Comparison of ENCODE assay signal across 8 cellular contexts in the genomic region with DNA sequence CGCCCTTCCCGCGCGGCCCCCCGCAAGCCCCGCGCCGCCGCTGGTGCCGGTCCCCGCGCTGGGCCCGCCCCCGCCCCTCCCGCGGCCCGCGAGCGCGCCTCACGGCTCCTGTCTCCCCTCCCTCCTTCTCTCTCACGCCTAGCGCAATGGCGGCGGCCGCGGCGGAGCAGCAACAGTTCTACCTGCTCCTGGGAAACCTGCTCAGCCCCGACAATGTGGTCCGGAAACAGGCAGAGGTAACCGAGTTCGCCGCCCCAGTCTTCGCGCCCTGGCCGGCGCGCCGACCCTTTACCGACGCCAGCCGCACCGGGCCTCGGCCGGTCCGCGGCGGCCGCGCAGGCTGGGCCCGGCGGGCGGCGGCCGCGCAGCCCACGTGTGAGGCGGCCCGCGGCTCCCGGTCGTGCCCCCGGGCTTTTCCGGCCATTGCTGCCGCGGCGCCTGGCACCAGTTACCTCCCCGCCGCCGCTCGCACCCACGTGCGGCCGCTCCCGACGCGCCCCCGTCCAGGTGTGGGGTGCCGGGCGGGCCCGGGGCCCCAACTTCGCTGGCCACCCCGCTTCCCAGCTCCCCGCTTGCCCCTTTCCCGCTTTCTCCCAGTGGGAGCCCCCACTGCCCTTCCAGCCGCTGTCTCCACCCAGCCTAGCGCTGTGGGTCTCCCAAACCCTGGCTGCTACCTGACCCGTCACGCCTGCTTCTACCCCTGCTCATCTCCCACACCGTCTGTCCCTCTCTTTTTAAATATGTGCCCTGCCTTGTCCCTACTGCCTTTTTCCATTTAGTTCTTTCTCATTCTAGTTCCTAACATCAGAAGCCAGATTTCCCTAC. TPM values are rescaled to one million over a fixed set of nuclear protein-coding genes. Genes with fewer than 3 reads are reported as not detected.
DNase-seq lines count a peak whose midpoint lies in the region; ATAC-seq and TF ChIP-seq lines count a peak whose summit lies in the region.

No MANE protein-coding gene starts in this region.

- H4K20me1 ChIP-seq in osteoblast (ENCODE audit: insufficient read depth, low read length), result no peaks in the 10 kb centered on the region

- peak overlapping the region; percentile 97 to 98 for H3K4me3 Mint-ChIP-seq in activated T-cell treated with anti-CD3 and anti-CD28 coated beads, Interleukin-2, amount 50 U/mL, for 72 hours

- H3K4me3 ChIP-seq in H7 (ENCODE audit: insufficient read depth, low read depth, low read length) (peak overlapping the region; percentile 89), osteoblast (ENCODE audit: insufficient read depth, low read length) (peak overlapping the region; percentile 93)

- H3K4me1 Mint-ChIP-seq in activated T-cell treated with anti-CD3 and anti-CD28 coated beads, Interleukin-2, amount 50 U/mL, for 72 hours (ENCODE audit: low read depth), result peaks cover 41% of the 10 kb centered on the region

- H3K36me3 Mint-ChIP-seq in activated T-cell treated with anti-CD3 and anti-CD28 coated beads, Interleukin-2, amount 50 U/mL, for 72 hours (ENCODE audit: insufficient read depth in 2 of 2), result peaks cover 5% of the 10 kb centered on the region in 2 donors

- peak; percentile 24 to 41 for ATAC-seq in activated T-cell treated with anti-CD3 and anti-CD28 coated beads, Interleukin-2, amount 50 U/mL, for 72 hours (replicated peaks in 1 of 2)

- H3K27me3 ChIP-seq in H7 (ENCODE audit: control insufficient read depth, insufficient read depth, low read length) (no peaks in the 10 kb centered on the region), osteoblast (ENCODE audit: insufficient read depth, low read length) (no peaks in the 10 kb centered on the region)

- H3K36me3 ChIP-seq in H7 (replicated peaks; ENCODE audit: control insufficient read depth, insufficient read depth, low read length) (no peaks in the 10 kb centered on the region), osteoblast (ENCODE audit: insufficient read depth, low read length) (no peaks in the 10 kb centered on the region)

- peak overlapping the region; percentile 79 for H2AFZ ChIP-seq in osteoblast (ENCODE audit: low read length)

- H3K4me2 ChIP-seq in osteoblast (ENCODE audit: insufficient read depth, low read length), result peak overlapping the region; percentile 89

- peak; percentile 1 for DNase-seq in activated CD4-positive, alpha-beta T cell treated with anti-CD3 and anti-CD28 coated beads for 24 hours (ENCODE audit: low read depth in 2 of 2)
- no peak for DNase-seq in activated CD4-positive, alpha-beta T cell treated with anti-CD3 and anti-CD28 coated beads, Interleukin-2, amount 50 U/mL, for 1 hour
- DNase-seq in H7 (peak; percentile 74), LoVo (ENCODE audit: low spot score) (peak; percentile 6), globus pallidus (ENCODE audit: low spot score) (peak; percentile 13), osteoblast (ENCODE audit: insufficient read length, low spot score, missing footprints) (peak; percentile 92), GF-D8 (lab: John Stamatoyannopoulos, UW) (no peak)
- peak; percentile 49 to 58 for DNase-seq in activated T-cell treated with anti-CD3 and anti-CD28 coated beads, Interleukin-2, amount 50 U/mL, for 72 hours

- peaks cover 41% of the 10 kb centered on the region for H3K4me1 ChIP-seq in osteoblast (ENCODE audit: insufficient read depth, low read length)

- TF ChIP-seq CTCF in osteoblast (IDR thresholded peaks at IDR 0.05; ENCODE audit: extremely low read depth, low read depth, low read length), result no peak

- H3K27me3 Mint-ChIP-seq in activated T-cell treated with anti-CD3 and anti-CD28 coated beads, Interleukin-2, amount 50 U/mL, for 72 hours (ENCODE audit: low read depth), result peaks cover 4% of the 10 kb centered on the region

- H3K79me2 ChIP-seq in osteoblast (ENCODE audit: insufficient read depth, low read length), result peaks cover 50% of the 10 kb centered on the region

- H3K27ac Mint-ChIP-seq in activated T-cell treated with anti-CD3 and anti-CD28 coated beads, Interleukin-2, amount 50 U/mL, for 72 hours, result peak overlapping the region; percentile 99

- H3K9me3 Mint-ChIP-seq in activated T-cell treated with anti-CD3 and anti-CD28 coated beads, Interleukin-2, amount 50 U/mL, for 72 hours, result no peaks in the 10 kb centered on the region

- H3K9me3 ChIP-seq in osteoblast (ENCODE audit: low read depth, low read length), result no peaks in the 10 kb centered on the region

- peak overlapping the region; percentile 79 for H3K27ac ChIP-seq in osteoblast (ENCODE audit: low read depth, low read length)

RNA-seq across cellular contexts. Expression of a gene that starts 23.3 kb away (rescaled TPM):
- 394 and 404 TPM in 2 replicates for total RNA-seq in H7 (2014; rRNA removed; shearing (Covaris generic))
- total RNA-seq in activated T-cell treated with anti-CD3 and anti-CD28 coated beads, Interleukin-2, amount 50 U/mL, for 72 hours, result 100 to 1,000 TPM; 154 to 169 TPM
- total RNA-seq in osteoblast, result 316 and 317 TPM in 2 replicates

Comparison
In these comparisons a context has a peak if more than half of its experiments do, and no peak if none do; other contexts are left out.
1. DNase-seq: peak in activated CD4-positive, alpha-beta T cell treated with anti-CD3 and anti-CD28 coated beads for 24 hours (2 of 2), H7 (single experiment), LoVo (single experiment), activated T-cell treated with anti-CD3 and anti-CD28 coated beads, Interleukin-2, amount 50 U/mL, for 72 hours (2 of 2), globus pallidus (single experiment) and osteoblast (single experiment); none in activated CD4-positive, alpha-beta T cell treated with anti-CD3 and anti-CD28 coated beads, Interleukin-2, amount 50 U/mL, for 1 hour (single experiment) and GF-D8 (single experiment).